32 cellular contexts compared by ENCODE assay signal in the genomic region with DNA sequence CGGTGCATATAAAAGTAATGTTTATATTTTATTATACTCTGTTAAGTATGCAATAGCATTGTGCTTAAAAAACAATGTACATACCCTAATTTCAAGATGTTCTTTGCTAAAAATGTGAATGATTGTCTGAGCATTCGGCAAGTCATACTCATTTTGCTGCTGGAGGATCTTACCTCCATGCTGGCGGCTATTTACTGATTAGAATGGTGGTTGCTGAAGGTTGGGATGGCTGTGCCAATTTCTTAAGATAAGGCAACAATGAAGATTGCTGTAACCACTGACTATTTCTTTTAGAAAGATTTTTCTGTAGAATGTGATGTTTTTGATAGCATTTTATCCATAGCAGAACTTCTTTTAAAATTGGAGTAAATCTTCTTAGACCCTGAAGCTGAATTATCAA.
"Had no signal": no experiment of that assay in that cellular context is flagged by ENCODE, and none has a peak within 500 bp of the region (broad histone marks: within the 10 kb centered on the region; RNA-seq: fewer than 3 reads in every experiment).

No MANE protein-coding gene starts in this region.

- H3K4me3 ChIP-seq: adrenal gland, ascending aorta, body of pancreas, breast epithelium, cardiac muscle cell had no signal

- H3K36me3 ChIP-seq: adrenal gland, ascending aorta, brain microvascular endothelial cell, breast epithelium, cardiac muscle cell had no signal

- ATAC-seq: activated naive CD4-positive, alpha-beta T cell treated with anti-CD3 and anti-CD28 coated beads, Interleukin-2, amount 50 U/mL, for 72 hours; activated naive CD8-positive, alpha-beta T cell treated with anti-CD3 and anti-CD28 coated beads, Interleukin-2, amount 50 U/mL, for 24 hours; activated T-cell treated with anti-CD3 and anti-CD28 coated beads, Interleukin-2, amount 50 U/mL, for 4 hours; activated T-cell treated with anti-CD3 and anti-CD28 coated beads, Interleukin-2, amount 50 U/mL, for 72 hours; activated T-helper 17 cell treated with anti-CD3 and anti-CD28 coated beads, Interleukin-2, amount 50 U/mL, for 72 hours; body of pancreas had no signal

- H3K4me1 ChIP-seq: adrenal gland, ascending aorta, body of pancreas, breast epithelium had no signal

- H3K27me3 ChIP-seq: adrenal gland, ascending aorta, body of pancreas, brain microvascular endothelial cell, breast epithelium, cardiac muscle cell had no signal

- H3K9me3 ChIP-seq: adrenal gland, ascending aorta, body of pancreas, breast epithelium had no signal

- H3K27ac ChIP-seq: adrenal gland, ascending aorta, body of pancreas, brain microvascular endothelial cell, breast epithelium, cardiac muscle cell had no signal

- DNase-seq: activated effector memory CD4-positive, alpha-beta T cell treated with anti-CD3 and anti-CD28 coated beads, Interleukin-2, amount 50 U/mL, for 16 hours; activated effector memory CD4-positive, alpha-beta T cell treated with Interleukin-2 at 50 U/mL for 16 hours; activated gamma-delta T cell; activated gamma-delta T cell treated with Interleukin-2 at 50 U/mL for 16 hours; activated naive CD4-positive, alpha-beta T cell; activated naive CD4-positive, alpha-beta T cell treated with anti-CD3 and anti-CD28 coated beads for 36 hours; activated naive CD4-positive, alpha-beta T cell treated with anti-CD3 and anti-CD28 coated beads, Interleukin-2, amount 10 ng/mL, durations not matched to agents 7 days and 5 days; activated naive CD4-positive, alpha-beta T cell treated with anti-CD3 and anti-CD28 coated beads, Interleukin-2, amount 50 U/mL, for 16 hours; activated naive CD4-positive, alpha-beta T cell treated with Interleukin-2 at 50 U/mL for 16 hours; activated naive CD8-positive, alpha-beta T cell treated with anti-CD3 and anti-CD28 coated beads for 36 hours; activated naive CD8-positive, alpha-beta T cell treated with anti-CD3 and anti-CD28 coated beads, Interleukin-2, amount 10 ng/mL, durations not matched to agents 7 days and 5 days; activated naive CD8-positive, alpha-beta T cell treated with anti-CD3 and anti-CD28 coated beads, Interleukin-2, amount 50 U/mL, for 24 hours; activated T-cell treated with anti-CD3 and anti-CD28 coated beads, Interleukin-2, amount 50 U/mL, for 1 hour; activated T-cell treated with anti-CD3 and anti-CD28 coated beads, Interleukin-2, amount 50 U/mL, for 24 hours; activated T-cell treated with anti-CD3 and anti-CD28 coated beads, Interleukin-2, amount 50 U/mL, for 4 hours; activated T-cell treated with anti-CD3 and anti-CD28 coated beads, Interleukin-2, amount 50 U/mL, for 48 hours; activated T-cell treated with anti-CD3 and anti-CD28 coated beads, Interleukin-2, amount 50 U/mL, for 72 hours; adrenal gland; amniotic stem cell; amygdala; anterior cingulate cortex; aorta; body of pancreas; brain microvascular endothelial cell; caudate nucleus; central memory CD4-positive, alpha-beta T cell; cerebellar nuclear complex had no signal
